1 cellular context compared by ENCODE assay signal in genomic region chr5:68823301-68823700, GRCh38.
TF ChIP-seq lines count a peak whose summit lies in the region.

No MANE protein-coding gene starts in this region.

TF ChIP-seq in GM23338, 12 proteins besides CTCF, POLR2A, EP300 and RAD21 (continued from another document):
- TF ChIP-seq ZNF462 (CRISPR knock-in tag; IDR thresholded peaks at IDR 0.05) (no peak), ZNF114 (CRISPR knock-in tag; IDR thresholded peaks at IDR 0.05) (no peak), ETS1 (IDR thresholded peaks at IDR 0.05) (no peak), CREB1 (CRISPR knock-in tag; IDR thresholded peaks at IDR 0.05; ENCODE audit: low read depth) (no peak), EZH2phosphoT487 (IDR thresholded peaks at IDR 0.05; ENCODE audit: unreplicated experiment) (no peak)
